1 cellular context compared by ENCODE assay signal in genomic region chr6:107633680-107634141, GRCh38.
TF ChIP-seq lines count a peak whose summit lies in the region.

No MANE protein-coding gene starts in this region.

TF ChIP-seq in GM23338, 12 proteins besides CTCF, POLR2A, EP300 and RAD21 (continued from another document):
- TF ChIP-seq ZNF331 (CRISPR knock-in tag; IDR thresholded peaks at IDR 0.05; ENCODE audit: low read depth) (no peak), JUNB (IDR thresholded peaks at IDR 0.05; ENCODE audit: unreplicated experiment) (no peak), ZNF114 (CRISPR knock-in tag; IDR thresholded peaks at IDR 0.05) (no peak), CREB1 (CRISPR knock-in tag; IDR thresholded peaks at IDR 0.05; ENCODE audit: low read depth) (no peak)
- TF ChIP-seq, protein P1, sequence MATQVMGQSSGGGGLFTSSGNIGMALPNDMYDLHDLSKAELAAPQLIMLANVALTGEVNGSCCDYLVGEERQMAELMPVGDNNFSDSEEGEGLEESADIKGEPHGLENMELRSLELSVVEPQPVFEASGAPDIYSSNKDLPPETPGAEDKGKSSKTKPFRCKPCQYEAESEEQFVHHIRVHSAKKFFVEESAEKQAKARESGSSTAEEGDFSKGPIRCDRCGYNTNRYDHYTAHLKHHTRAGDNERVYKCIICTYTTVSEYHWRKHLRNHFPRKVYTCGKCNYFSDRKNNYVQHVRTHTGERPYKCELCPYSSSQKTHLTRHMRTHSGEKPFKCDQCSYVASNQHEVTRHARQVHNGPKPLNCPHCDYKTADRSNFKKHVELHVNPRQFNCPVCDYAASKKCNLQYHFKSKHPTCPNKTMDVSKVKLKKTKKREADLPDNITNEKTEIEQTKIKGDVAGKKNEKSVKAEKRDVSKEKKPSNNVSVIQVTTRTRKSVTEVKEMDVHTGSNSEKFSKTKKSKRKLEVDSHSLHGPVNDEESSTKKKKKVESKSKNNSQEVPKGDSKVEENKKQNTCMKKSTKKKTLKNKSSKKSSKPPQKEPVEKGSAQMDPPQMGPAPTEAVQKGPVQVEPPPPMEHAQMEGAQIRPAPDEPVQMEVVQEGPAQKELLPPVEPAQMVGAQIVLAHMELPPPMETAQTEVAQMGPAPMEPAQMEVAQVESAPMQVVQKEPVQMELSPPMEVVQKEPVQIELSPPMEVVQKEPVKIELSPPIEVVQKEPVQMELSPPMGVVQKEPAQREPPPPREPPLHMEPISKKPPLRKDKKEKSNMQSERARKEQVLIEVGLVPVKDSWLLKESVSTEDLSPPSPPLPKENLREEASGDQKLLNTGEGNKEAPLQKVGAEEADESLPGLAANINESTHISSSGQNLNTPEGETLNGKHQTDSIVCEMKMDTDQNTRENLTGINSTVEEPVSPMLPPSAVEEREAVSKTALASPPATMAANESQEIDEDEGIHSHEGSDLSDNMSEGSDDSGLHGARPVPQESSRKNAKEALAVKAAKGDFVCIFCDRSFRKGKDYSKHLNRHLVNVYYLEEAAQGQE (IDR thresholded peaks at IDR 0.05; ENCODE audit: unreplicated experiment), result no peak
